Comparison of ENCODE assay signal across 28 cellular contexts in the genomic region with DNA sequence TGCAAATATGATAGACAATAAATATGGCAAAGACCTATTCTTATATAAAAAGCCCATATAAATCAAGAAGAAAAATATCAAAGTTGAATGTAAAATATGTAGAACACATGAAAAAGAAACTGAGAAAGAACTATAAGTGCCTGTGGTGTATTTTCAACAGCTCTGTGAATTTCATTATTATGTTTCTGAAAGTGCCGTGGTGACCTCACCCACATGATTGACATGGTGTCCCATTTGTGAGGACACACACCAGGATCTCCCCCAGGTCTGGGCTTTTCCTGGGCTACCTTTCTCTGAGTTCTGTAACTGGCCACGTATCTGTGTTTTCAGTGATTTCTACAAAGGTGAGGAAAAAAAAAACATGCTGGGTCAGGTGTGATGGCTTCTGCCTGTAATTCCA.
"Had no signal": no experiment of that assay in that cellular context is flagged by ENCODE, and none has a peak within 500 bp of the region (broad histone marks: within the 10 kb centered on the region; RNA-seq: fewer than 3 reads in every experiment).

No MANE protein-coding gene starts in this region.

- H3K27me3 ChIP-seq: ascending aorta, body of pancreas had no signal

- ATAC-seq: activated naive CD4-positive, alpha-beta T cell treated with anti-CD3 and anti-CD28 coated beads, Interleukin-2, amount 50 U/mL, for 72 hours; activated naive CD8-positive, alpha-beta T cell treated with anti-CD3 and anti-CD28 coated beads, Interleukin-2, amount 50 U/mL, for 24 hours; activated T-cell treated with anti-CD3 and anti-CD28 coated beads, Interleukin-2, amount 50 U/mL, for 4 hours; body of pancreas; Panc1; Right ventricle myocardium inferior; T-cell had no signal

- H3K4me1 ChIP-seq: ascending aorta, body of pancreas had no signal

- H3K36me3 ChIP-seq: ascending aorta had no signal

- H3K27ac ChIP-seq: ascending aorta, body of pancreas had no signal

- DNase-seq: activated B cell treated with CpG ODN at 0.5 μM for 24 hours; activated CD4-positive, alpha-beta memory T cell treated with anti-CD3 and anti-CD28 coated beads for 36 hours; activated CD4-positive, alpha-beta T cell treated with anti-CD3 and anti-CD28 coated beads, Interleukin-2, amount 10 ng/mL, durations not matched to agents 7 days and 5 days; activated CD8-positive, alpha-beta memory T cell treated with anti-CD3 and anti-CD28 coated beads for 24 hours; activated effector memory CD4-positive, alpha-beta T cell treated with anti-CD3 and anti-CD28 coated beads, Interleukin-2, amount 50 U/mL, for 16 hours; activated naive CD4-positive, alpha-beta T cell treated with Interleukin-2 at 50 U/mL for 16 hours; activated naive CD8-positive, alpha-beta T cell treated with anti-CD3 and anti-CD28 coated beads, Interleukin-2, amount 50 U/mL, for 24 hours; activated T-cell treated with anti-CD3 and anti-CD28 coated beads, Interleukin-2, amount 50 U/mL, for 4 hours; amniotic stem cell; body of pancreas; NCI-H1092; NCI-H1417; NCI-H1930; NCI-H2171; NCI-H226; NCI-H510A; NCI-H526 treated with DMSO at 0.1 percent for 48 hours; NCI-H82; NK-92 treated with Interleukin-12 subunit alpha and Interleukin-12 subunit beta, amount 100 ng/mL, for 24 hours; OCI-M1; RPMI8226; T-cell; T1000 had no signal

- H3K4me3 ChIP-seq: ascending aorta, body of pancreas, SK-N-MC had no signal

- H3K9me3 ChIP-seq: ascending aorta, body of pancreas had no signal
